17 cellular contexts compared by ENCODE assay signal in the genomic region with DNA sequence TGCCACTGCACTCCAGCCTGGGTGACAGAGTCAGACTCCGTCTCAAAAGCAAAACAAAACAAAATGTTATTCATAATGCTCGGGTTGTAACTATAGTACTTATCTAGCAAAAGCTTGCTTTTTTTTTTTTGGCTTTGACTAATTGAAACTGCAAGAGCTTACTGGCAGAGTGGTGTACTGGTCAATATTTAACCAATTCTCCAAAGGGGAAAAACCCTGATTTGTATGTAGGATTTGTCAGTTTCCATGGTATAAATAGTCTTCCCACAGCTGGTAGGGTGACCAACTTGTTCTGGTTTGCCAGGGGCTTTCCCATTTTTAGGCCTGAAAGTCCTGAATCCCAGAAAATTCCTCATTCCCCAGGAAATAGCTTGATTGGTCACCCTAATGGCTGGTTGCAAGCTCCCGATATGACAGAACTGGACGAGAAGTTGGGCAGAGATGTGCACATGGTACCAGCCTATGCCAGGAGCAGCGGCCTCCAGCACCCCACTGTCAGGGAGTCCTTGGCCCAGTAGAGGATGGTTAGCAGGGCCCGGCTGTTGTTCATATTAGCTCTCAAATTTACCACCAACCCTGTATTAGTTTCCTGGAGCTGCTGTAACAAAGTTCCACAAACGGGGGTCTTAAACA. TPM values are rescaled to one million over a fixed set of nuclear protein-coding genes. Genes with fewer than 3 reads are reported as not detected.
DNase-seq lines count a peak whose midpoint lies in the region; ATAC-seq and TF ChIP-seq lines count a peak whose summit lies in the region.
"Had no signal": no experiment of that assay in that cellular context is flagged by ENCODE, and none has a peak within 500 bp of the region (broad histone marks: within the 10 kb centered on the region; RNA-seq: fewer than 3 reads in every experiment).

No MANE protein-coding gene starts in this region.

- no peaks in the 10 kb centered on the region for H3K36me3 Mint-ChIP-seq in effector memory CD8-positive, alpha-beta T cell (ENCODE audit: insufficient read depth)
- H3K36me3 Mint-ChIP-seq: CD4-positive, alpha-beta memory T cell had no signal

- TF ChIP-seq CTCF in body of pancreas (IDR thresholded peaks at IDR 0.05) (no peak), right lobe of liver (IDR thresholded peaks at IDR 0.05) (no peak)

- peak overlapping the region; percentile 69 to 85 (median 80) for H3K27ac ChIP-seq in body of pancreas
- H3K27ac ChIP-seq in right lobe of liver = peak overlapping the region; percentile 74 to 89 (median 79)
- H3K27ac ChIP-seq: testis had no signal

- no peak overlapping the region for H3K27ac Mint-ChIP-seq in effector memory CD8-positive, alpha-beta T cell
- H3K27ac Mint-ChIP-seq: CD4-positive, alpha-beta memory T cell had no signal

- H3K27me3 ChIP-seq in body of pancreas = no peaks in the 10 kb centered on the region
- H3K27me3 ChIP-seq in right lobe of liver = no peaks in the 10 kb centered on the region
- H3K27me3 ChIP-seq: heart right ventricle, testis had no signal

- no peaks in the 10 kb centered on the region for H3K27me3 Mint-ChIP-seq in effector memory CD8-positive, alpha-beta T cell
- H3K27me3 Mint-ChIP-seq: CD4-positive, alpha-beta memory T cell; naive thymus-derived CD8-positive, alpha-beta T cell had no signal

- no peaks in the 10 kb centered on the region for H3K9me3 Mint-ChIP-seq in effector memory CD8-positive, alpha-beta T cell
- H3K9me3 Mint-ChIP-seq: CD4-positive, alpha-beta memory T cell; naive thymus-derived CD8-positive, alpha-beta T cell had no signal

- H3K9me3 ChIP-seq in body of pancreas = no peaks in the 10 kb centered on the region
- no peaks in the 10 kb centered on the region for H3K9me3 ChIP-seq in right lobe of liver
- H3K9me3 ChIP-seq: heart right ventricle, testis had no signal

- DNase-seq in DMS53 treated with DMSO at 0.1 percent for 48 hours (lab: John Stamatoyannopoulos, UW; ENCODE audit: unreplicated experiment) = peak; percentile 15
- peak; percentile 23 to 57 (median 27) for DNase-seq in body of pancreas
- DNase-seq in right lobe of liver = peak in 1 of 3 donors; percentile 56
- no peak for DNase-seq in iPS-NIHi11 (ENCODE audit: low spot score)
- no peak for DNase-seq in effector memory CD8-positive, alpha-beta T cell
- DNase-seq: activated effector memory CD4-positive, alpha-beta T cell treated with Interleukin-2 at 50 U/mL for 16 hours; aorta; CD4-positive, alpha-beta memory T cell; heart right ventricle; naive thymus-derived CD8-positive, alpha-beta T cell; NCI-H2029; SW 1271; testis had no signal

- H3K4me3 ChIP-seq in body of pancreas (no peak overlapping the region), right lobe of liver (peak overlapping the region in 1 of 3 donors; percentile 26)
- H3K4me3 ChIP-seq: coronary artery, heart right ventricle, testis had no signal

- intact Hi-C loops in body of pancreas (cut with DNase I) = no loop called here
- intact Hi-C loops in right lobe of liver (cut with DNase I) = no loop called here

- ATAC-seq in HG02642 (IDR thresholded peaks at IDR 0.05; ENCODE audit: poor library complexity, unreplicated experiment) = peak; percentile 62
- ATAC-seq in body of pancreas = peak; percentile 90
- ATAC-seq in right lobe of liver = peak; percentile 88 to 95 (median 90)
- no peak for ATAC-seq in effector memory CD8-positive, alpha-beta T cell (replicated peaks)
- no peak for ATAC-seq in GM18868 (IDR thresholded peaks at IDR 0.05; ENCODE audit: unreplicated experiment)
- ATAC-seq in HG03439 (IDR thresholded peaks at IDR 0.05; ENCODE audit: unreplicated experiment) = no peak
- ATAC-seq: heart right ventricle; naive thymus-derived CD8-positive, alpha-beta T cell had no signal

- H3K4me3 Mint-ChIP-seq in effector memory CD8-positive, alpha-beta T cell = no peak overlapping the region
- H3K4me3 Mint-ChIP-seq: CD4-positive, alpha-beta memory T cell; naive thymus-derived CD8-positive, alpha-beta T cell had no signal

- H3K36me3 ChIP-seq in body of pancreas (replicated peaks in 1 of 2; ENCODE audit: insufficient read depth in 1 of 2, low read depth in 2 of 2) = no peaks in the 10 kb centered on the region
- H3K36me3 ChIP-seq in right lobe of liver = no peaks in the 10 kb centered on the region
- H3K36me3 ChIP-seq: heart right ventricle had no signal

- no peaks in the 10 kb centered on the region for H3K4me1 Mint-ChIP-seq in effector memory CD8-positive, alpha-beta T cell (ENCODE audit: low read depth in 2 of 2)
- H3K4me1 Mint-ChIP-seq: naive thymus-derived CD8-positive, alpha-beta T cell had no signal

- H3K4me1 ChIP-seq in body of pancreas (peaks cover 31% of the 10 kb centered on the region), right lobe of liver (peaks cover 0 to 22% (median 0%) of the 10 kb centered on the region in 4 donors)
- H3K4me1 ChIP-seq: testis had no signal

- WGBS in body of pancreas, 2 donors = 26 to 41% methylated on average over 7 of the region's 7 CpGs
- 28% methylated on average over 7 of the region's 7 CpGs for WGBS in right lobe of liver (ENCODE audit: insufficient coverage, low coverage, low lambda C conversion rate, missing lambda C conversion rate)

- peak in 1 of 3 donors; percentile 24 for TF ChIP-seq POLR2A in body of pancreas (IDR thresholded peaks at IDR 0.05)
- no peak for TF ChIP-seq POLR2A in right lobe of liver (IDR thresholded peaks at IDR 0.05)

RNA-seq across cellular contexts. Expression of gene FXN, which starts 58.0 kb away (rescaled TPM):
- total RNA-seq in body of pancreas = 1 to 10 TPM; 3.1 to 6.9 TPM
- total RNA-seq in right lobe of liver = 10 to 100 TPM; 12.5 to 30.4 (median 24.7) TPM

Comparison
In these comparisons a context has a peak if more than half of its experiments do, and no peak if none do; other contexts are left out.
1. DNase-seq: peak in DMS53 treated with DMSO at 0.1 percent for 48 hours (single experiment) and body of pancreas (4 of 4); none in iPS-NIHi11 (single experiment) and effector memory CD8-positive, alpha-beta T cell (0 of 3).
2. ATAC-seq: peak in HG02642 (single experiment), body of pancreas (single experiment) and right lobe of liver (4 of 4); none in effector memory CD8-positive, alpha-beta T cell (single experiment), GM18868 (single experiment) and HG03439 (single experiment).